ENCODE assay signal across 26 cellular contexts in genomic region chr2:221415789-221416188, GRCh38.
DNase-seq lines count a peak whose midpoint lies in the region; ATAC-seq, FAIRE-seq and TF ChIP-seq lines count a peak whose summit lies in the region.
"Had no signal": no experiment of that assay in that cellular context is flagged by ENCODE, and none has a peak within 500 bp of the region (broad histone marks: within the 10 kb centered on the region; RNA-seq: fewer than 3 reads in every experiment).

No MANE protein-coding gene starts in this region.

- no peak for ATAC-seq in activated naive CD8-positive, alpha-beta T cell treated with anti-CD3 and anti-CD28 coated beads, Interleukin-2, amount 50 U/mL, for 24 hours
- no peak for ATAC-seq in mucosa of descending colon
- ATAC-seq: HCT116 had no signal

- peak; percentile 28 for FAIRE-seq in H1 (lab: Jason Lieb, UNC)
- FAIRE-seq: GM18507, HTR-8/SVneo had no signal

- H3K4me2 ChIP-seq in H1 (ENCODE audit: insufficient read depth in 1 of 2, low read depth in 2 of 2, low read length in 2 of 2), result no peak overlapping the region
- H3K4me2 ChIP-seq: KMS-11 had no signal

- 92% methylated on average over 5 of the region's 5 CpGs; no CpG with 5 or more reads in 1 of the 2 experiments for WGBS in H1 (ENCODE audit: extremely low coverage in 1 of 2, insufficient coverage in 1 of 2, insufficient read length in 1 of 2, insufficient replicate concordance in 2 of 2, low coverage in 1 of 2, low lambda C conversion rate in 2 of 2, missing lambda C conversion rate in 1 of 2), 2 experiments

- H3K79me2 ChIP-seq in H1 (ENCODE audit: control insufficient read depth in 1 of 2, insufficient read depth in 2 of 2, low read length in 2 of 2), result no peaks in the 10 kb centered on the region

- CTCF ChIA-PET in HEK293 (lab: Yijun Ruan, JAX) (interaction anchor here (1.0 kb wide), 1 partner anchor 13 kb away, joined by 3 read pairs; no protein-coding TSS in a partner anchor), H1 (lab: Charles Lee; ENCODE audit: partially characterized antibody) (interaction anchor here (1.1 kb wide), 1 partner anchor 554 kb away, joined by 3 read pairs; no protein-coding TSS in a partner anchor)

- 0 out of 2 replicates have a peak overlapping the region, but pooled peaks have one; percentile 51 for H2AFZ ChIP-seq in H1 (ENCODE audit: low read length)

- H3K27me3 Mint-ChIP-seq in activated naive CD8-positive, alpha-beta T cell treated with anti-CD3 and anti-CD28 coated beads, Interleukin-2, amount 50 U/mL, for 24 hours, result no peaks in the 10 kb centered on the region

- peaks cover 4% of the 10 kb centered on the region for H3K9me3 Mint-ChIP-seq in activated naive CD8-positive, alpha-beta T cell treated with anti-CD3 and anti-CD28 coated beads, Interleukin-2, amount 50 U/mL, for 24 hours
- H3K9me3 Mint-ChIP-seq: CD8-positive, alpha-beta memory T cell had no signal

- H3K4me1 Mint-ChIP-seq in activated naive CD8-positive, alpha-beta T cell treated with anti-CD3 and anti-CD28 coated beads, Interleukin-2, amount 50 U/mL, for 24 hours, result peaks cover 11% of the 10 kb centered on the region

- H3K4me1 ChIP-seq in HEK293 (ENCODE audit: control insufficient read depth, insufficient read depth, low read length) (no peaks in the 10 kb centered on the region), H1 (replicated peaks in 1 of 4; ENCODE audit: control insufficient read depth in 3 of 4, insufficient read depth in 4 of 4, low read length in 3 of 4) (no peaks in the 10 kb centered on the region), mucosa of descending colon (ENCODE audit: low read depth) (no peaks in the 10 kb centered on the region)

- TF ChIP-seq POLR2A in H1 (IDR thresholded peaks at IDR 0.05; ENCODE audit: control extremely low read depth in 1 of 2, low read depth in 2 of 2, low read length in 2 of 2), result no peak

- H3K9me3 ChIP-seq in HEK293 (ENCODE audit: control insufficient read depth, insufficient read depth, low read depth, low read length) (no peaks in the 10 kb centered on the region), H1 (ENCODE audit: insufficient read depth in 2 of 2, low read depth in 1 of 2, low read length in 1 of 2) (0 out of 4 replicates have a peak, but pooled peaks cover 0 to 2% of the 10 kb centered on the region in 2 experiments), mucosa of descending colon (no peaks in the 10 kb centered on the region)

- POLR2A ChIA-PET in HEK293 (lab: Yijun Ruan, JAX) (no interaction called here), H1 (lab: Charles Lee; ENCODE audit: partially characterized antibody) (no interaction called here)

- no peak overlapping the region for H3K4ac ChIP-seq in H1 (replicated peaks; ENCODE audit: insufficient read length, low read depth, low read length)

- H2BK120ac ChIP-seq in H1 (replicated peaks; ENCODE audit: low read depth, low read length), result no peak overlapping the region

- no peak for TF ChIP-seq RAD21 in H1 (IDR thresholded peaks at IDR 0.05 in 1 of 2, conservative IDR thresholded peaks at IDR 0.05 in 1 of 2; ENCODE audit: low read depth in 2 of 2, low read length in 2 of 2)

- no peak overlapping the region for H3K27ac Mint-ChIP-seq in activated naive CD8-positive, alpha-beta T cell treated with anti-CD3 and anti-CD28 coated beads, Interleukin-2, amount 50 U/mL, for 24 hours

- H3K4me3 Mint-ChIP-seq in activated naive CD8-positive, alpha-beta T cell treated with anti-CD3 and anti-CD28 coated beads, Interleukin-2, amount 50 U/mL, for 24 hours, result no peak overlapping the region
- H3K4me3 Mint-ChIP-seq: CD8-positive, alpha-beta memory T cell had no signal

- no peaks in the 10 kb centered on the region for H3K36me3 Mint-ChIP-seq in activated naive CD8-positive, alpha-beta T cell treated with anti-CD3 and anti-CD28 coated beads, Interleukin-2, amount 50 U/mL, for 24 hours (ENCODE audit: low read depth)

- intact Hi-C loops in mucosa of descending colon (cut with DNase I, micrococcal nuclease), result no loop called here

- H3K56ac ChIP-seq in H1 (replicated peaks; ENCODE audit: insufficient read length, low read depth, low read length), result no peak overlapping the region

- H2BK12ac ChIP-seq in H1 (ENCODE audit: low read depth, low read length), result no peak overlapping the region

- H3K18ac ChIP-seq in H1 (ENCODE audit: extremely low read depth, low read length), result no peak overlapping the region

- H3K9ac ChIP-seq in H1 (replicated peaks in 1 of 4; ENCODE audit: extremely low read depth in 1 of 4, low read depth in 3 of 4, low read length in 3 of 4), result no peak overlapping the region
- H3K9ac ChIP-seq: KMS-11 had no signal

- H4K5ac ChIP-seq in H1 (ENCODE audit: insufficient read length, low read depth, low read length), result no peak overlapping the region

- H3K27me3 ChIP-seq in H1 (replicated peaks in 1 of 4; ENCODE audit: control insufficient read depth in 3 of 4, extremely low read depth in 1 of 4, insufficient read depth in 3 of 4, low read length in 3 of 4), result no peaks in the 10 kb centered on the region; a peak in 1 of 7 replicates

- H3K4me3 ChIP-seq in HEK293 (ENCODE audit: low read depth, low read length) (no peak overlapping the region), H1 (ENCODE audit: extremely low read depth in 1 of 4, insufficient read depth in 2 of 4, low read depth in 3 of 4, low read length in 4 of 4) (no peak overlapping the region), mucosa of descending colon (no peak overlapping the region)

- no peak overlapping the region for H3K14ac ChIP-seq in H1 (ENCODE audit: insufficient read length)

- DNase-seq in EH (ENCODE audit: low read depth) (peak; percentile 15), NOMO-1 treated with dmso at 0.1 percent for 144 hours (lab: John Stamatoyannopoulos, UW; ENCODE audit: unreplicated experiment) (peak; percentile 3), H1 (ENCODE audit: low read depth in 1 of 2, low spot score in 2 of 2) (no peak), NCI-H1694 (lab: John Stamatoyannopoulos, UW) (no peak), occipital lobe (lab: John Stamatoyannopoulos, UW) (no peak), mucosa of descending colon (no peak)
- DNase-seq in activated naive CD8-positive, alpha-beta T cell treated with anti-CD3 and anti-CD28 coated beads, Interleukin-2, amount 50 U/mL, for 24 hours, result no peak
- DNase-seq: AML-193; Calu3; CD8-positive, alpha-beta memory T cell; GOT3; NCI-H1048; NCI-H1436; NCI-H2029; NCI-H226; NCI-H510A treated with DMSO at 0.1 percent for 48 hours; NCI-H748 treated with DMSO at 0.1 percent for 48 hours; NK-92 treated with Interleukin-12 subunit alpha and Interleukin-12 subunit beta, amount 100 ng/mL, for 24 hours; RPMI8226; SHP77 had no signal

- H3K27ac ChIP-seq in HEK293 (ENCODE audit: extremely low read depth, low read depth, low read length) (no peak overlapping the region), H1 (ENCODE audit: low read depth, low read length) (no peak overlapping the region)
- H3K27ac ChIP-seq: C4-2B, KMS-11 had no signal

- no peak overlapping the region for H2BK20ac ChIP-seq in H1 (ENCODE audit: low read length)

- no peaks in the 10 kb centered on the region for H3K23me2 ChIP-seq in H1 (ENCODE audit: low read depth, low read length)

- H3K23ac ChIP-seq in H1 (ENCODE audit: insufficient read length), result no peak overlapping the region

- no peak overlapping the region for H4K91ac ChIP-seq in H1 (replicated peaks; ENCODE audit: insufficient read length, low read length)

- H4K20me1 ChIP-seq in H1 (replicated peaks in 1 of 2; ENCODE audit: control insufficient read depth in 1 of 2, insufficient read depth in 2 of 2, low read length in 2 of 2), result no peaks in the 10 kb centered on the region

- no peak overlapping the region for H2BK5ac ChIP-seq in H1 (ENCODE audit: low read depth, low read length)

- H3K79me1 ChIP-seq in H1 (ENCODE audit: low read depth, low read length), result no peaks in the 10 kb centered on the region

- H3K36me3 ChIP-seq in HEK293 (ENCODE audit: control insufficient read depth in 2 of 2, insufficient read depth in 1 of 2, low read length in 2 of 2) (peaks cover 6 to 22% of the 10 kb centered on the region in 2 experiments), H1 (ENCODE audit: control insufficient read depth in 2 of 4, insufficient read depth in 4 of 4, low read length in 3 of 4) (no peaks in the 10 kb centered on the region; a peak in 3 of 8 replicates), mucosa of descending colon (ENCODE audit: low read depth) (no peaks in the 10 kb centered on the region)

- H4K8ac ChIP-seq in H1 (ENCODE audit: extremely low read depth, insufficient read depth, low read length), result no peak overlapping the region

- TF ChIP-seq EP300 in H1 (IDR thresholded peaks at IDR 0.05; ENCODE audit: borderline replicate concordance in 1 of 2, low read depth in 2 of 2, low read length in 2 of 2), result no peak

- TF ChIP-seq CTCF in HEK293 (tag by site-specific recombination; IDR thresholded peaks at IDR 0.05) (no peak), H1 (IDR thresholded peaks at IDR 0.05; ENCODE audit: control extremely low read depth in 1 of 3, insufficient read depth in 1 of 3, low read depth in 1 of 3, low read length in 3 of 3) (no peak), mucosa of descending colon (IDR thresholded peaks at IDR 0.05) (no peak)

- H2AK5ac ChIP-seq in H1 (ENCODE audit: low read depth, low read length), result no peak overlapping the region

- H2BK15ac ChIP-seq in H1 (ENCODE audit: low read length), result no peak overlapping the region

TF ChIP-seq in HEK293, 187 proteins besides CTCF, POLR2A, EP300 and RAD21:
- peak; percentile 40; the same call in 1 of the 2 replicates for TF ChIP-seq PRDM1 (tag by site-specific recombination; IDR thresholded peaks at IDR 0.05)
- TF ChIP-seq ZFHX2 (tag by site-specific recombination; conservative IDR thresholded peaks at IDR 0.05), result no peak

TF ChIP-seq in H1, 55 proteins besides CTCF, POLR2A, EP300 and RAD21:
- TF ChIP-seq YY1 (IDR thresholded peaks at IDR 0.05; ENCODE audit: low read depth, low read length), result no peak

Comparison
In these comparisons a context has a peak if more than half of its experiments do, and no peak if none do; other contexts are left out.
1. DNase-seq: peak in EH (single experiment) and NOMO-1 treated with dmso at 0.1 percent for 144 hours (single experiment); none in H1 (0 of 2), activated naive CD8-positive, alpha-beta T cell treated with anti-CD3 and anti-CD28 coated beads, Interleukin-2, amount 50 U/mL, for 24 hours (single experiment), NCI-H1694 (single experiment), occipital lobe (single experiment) and mucosa of descending colon (0 of 3).